ENCODE assay signal across 7 cellular contexts in genomic region chr13:27424246-27425150, GRCh38. TPM values are rescaled to one million over a fixed set of nuclear protein-coding genes. Genes with fewer than 3 reads are reported as not detected.
A peak's percentile ranks its signal among the peaks of the same experiment; 100 is the strongest.
DNase-seq lines count a peak whose midpoint lies in the region; ATAC-seq and TF ChIP-seq lines count a peak whose summit lies in the region.

Gene GTF3A, plus strand, starts transcription at chr13:27424619.

- in situ Hi-C loops in gastrocnemius medialis (cut with MboI; ENCODE audit: low sequenced_read_pairs in 4 of 4), result loop anchor here (25.0 kb wide), 3 partner anchors 162 to 713 kb away; partner anchors contain the start of genes LNX2 (in 3 of the 4), POLR1D (in 3 of the 4), RASL11A (in 2 of the 4) and RPL21 (in 2 of the 4)

- no peaks in the 10 kb centered on the region for H3K27me3 Mint-ChIP-seq in brain

- peak; percentile 57 for ATAC-seq in GM18517 (IDR thresholded peaks at IDR 0.05; ENCODE audit: unreplicated experiment)
- ATAC-seq in HG02981 (IDR thresholded peaks at IDR 0.05; ENCODE audit: unreplicated experiment), result peak; percentile 61
- ATAC-seq in gastrocnemius medialis, result peak; percentile 72 to 77

- DNase-seq in NCI-H2107 treated with DMSO at 0.1 percent for 48 hours (lab: John Stamatoyannopoulos, UW; ENCODE audit: unreplicated experiment), result peak; percentile 57
- peak; percentile 92 for DNase-seq in UCSD-AML1 (lab: John Stamatoyannopoulos, UW; ENCODE audit: unreplicated experiment)
- peak; percentile 71 to 82 for DNase-seq in gastrocnemius medialis

- H3K4me3 Mint-ChIP-seq in brain, result peak within 1 kb of the TSS; percentile 84 to 90 (median 88)

- H3K27ac ChIP-seq in gastrocnemius medialis, result peak within 1 kb of the TSS; percentile 92 to 97 (median 96)

- peak within 1 kb of the TSS; percentile 72 to 91 (median 85) for H3K27ac Mint-ChIP-seq in brain

- peaks cover 21% of the 10 kb centered on the region for H3K36me3 Mint-ChIP-seq in brain

- TF ChIP-seq CTCF in brain (conservative IDR thresholded peaks at IDR 0.05), result no peak
- peak in 1 of 5 experiments; percentile 22 for TF ChIP-seq CTCF in gastrocnemius medialis (IDR thresholded peaks at IDR 0.05 in 4 of 5, conservative IDR thresholded peaks at IDR 0.05 in 1 of 5)

- TF ChIP-seq POLR2A in gastrocnemius medialis (IDR thresholded peaks at IDR 0.05), result peak; percentile 87 to 88

- no peaks in the 10 kb centered on the region for H3K9me3 Mint-ChIP-seq in brain

- peaks cover 0 to 22% of the 10 kb centered on the region in 2 donors for H3K36me3 ChIP-seq in gastrocnemius medialis

- peak within 1 kb of the TSS; percentile 66 for H3K4me3 ChIP-seq in iPS-11a (ENCODE audit: low read depth, low read length)
- peak within 1 kb of the TSS; percentile 67 to 86 (median 77) for H3K4me3 ChIP-seq in gastrocnemius medialis

- H3K27me3 ChIP-seq in gastrocnemius medialis, result no peaks in the 10 kb centered on the region

- peaks cover 38% of the 10 kb centered on the region for H3K4me1 Mint-ChIP-seq in brain

- H3K9me3 ChIP-seq in gastrocnemius medialis, result no peaks in the 10 kb centered on the region

- H3K4me1 ChIP-seq in gastrocnemius medialis, result peaks cover 30 to 36% of the 10 kb centered on the region in 2 donors

- intact Hi-C loops in gastrocnemius medialis (cut with DNase I; ENCODE audit: low total_unique reads), result loop anchor here (1.0 to 10.0 kb wide), 6 partner anchors 9 to 710 kb away; partner anchors contain the start of genes LNX2, MTIF3, PAN3 and POLR1D

RNA-seq across cellular contexts. Expression of gene GTF3A, which starts in this region (rescaled TPM):
- polyA plus RNA-seq in brain (ENCODE audit: insufficient read depth, low read depth, low replicate concordance), result 116 TPM
- total RNA-seq in gastrocnemius medialis, result 100 to 1,000 TPM; 179 to 304 (median 242) TPM

Comparison
In these comparisons a context has a peak if more than half of its experiments do, and no peak if none do; other contexts are left out.
1. Peak in every context shown above with its lines: DNase-seq, ATAC-seq, H3K4me3 ChIP-seq and H3K27ac ChIP-seq.